Comparison of ENCODE assay signal across 10 cellular contexts in the genomic region with DNA sequence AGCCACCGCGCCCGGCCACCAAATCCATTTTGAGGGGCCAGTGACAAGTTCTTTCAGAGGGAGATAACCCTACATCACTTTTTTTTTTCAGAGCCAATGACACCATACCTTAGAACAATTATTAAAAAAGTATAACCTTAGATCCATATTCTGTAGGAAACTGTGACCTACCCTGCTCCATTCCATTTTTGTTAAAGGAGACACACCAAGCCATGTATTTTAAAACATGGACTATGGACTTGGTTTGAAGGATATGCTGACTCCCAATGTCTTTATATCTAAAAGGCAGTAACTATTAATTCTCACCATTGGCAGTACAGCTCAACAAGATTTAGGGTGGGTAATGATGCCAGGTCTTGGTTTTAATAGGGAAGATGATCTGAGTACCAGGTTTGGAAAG. TPM values are rescaled to one million over a fixed set of nuclear protein-coding genes. Genes with fewer than 3 reads are reported as not detected.
A peak's percentile ranks its signal among the peaks of the same experiment; 100 is the strongest.
DNase-seq lines count a peak whose midpoint lies in the region; ATAC-seq, FAIRE-seq and TF ChIP-seq lines count a peak whose summit lies in the region.
"Had no signal": no experiment of that assay in that cellular context is flagged by ENCODE, and none has a peak within 500 bp of the region (broad histone marks: within the 10 kb centered on the region; RNA-seq: fewer than 3 reads in every experiment).

No MANE protein-coding gene starts in this region.

- no TSS peak for BruUV-seq in Caco-2 (replicated peaks; lab: Mats Ljungman, UMichigan)
- no TSS peak for BruUV-seq in Panc1 (replicated peaks; lab: Mats Ljungman, UMichigan)

- H3K27ac ChIP-seq in Panc1 (ENCODE audit: low read length) (peak overlapping the region; percentile 94), esophagus muscularis mucosa (replicated peaks in 1 of 4) (peak overlapping the region in 3 of 4 donors; percentile 95 to 100 (median 100)), pancreas (no peak overlapping the region)

- TF ChIP-seq CTCF in Caco-2 (IDR thresholded peaks at IDR 0.05; ENCODE audit: insufficient read depth in 1 of 2, low read depth in 1 of 2, low read length in 1 of 2, severe bottlenecking in 1 of 2, unreplicated experiment in 1 of 2) (no peak), Panc1 (IDR thresholded peaks at IDR 0.05) (no peak), esophagus muscularis mucosa (IDR thresholded peaks at IDR 0.05) (no peak), pancreas (IDR thresholded peaks at IDR 0.05) (no peak)

- H3K4me1 ChIP-seq in Caco-2 (peaks cover 6% of the 10 kb centered on the region; the same call in 1 of the 2 replicates), Panc1 (ENCODE audit: control insufficient read depth, insufficient read depth, low read length) (peaks cover 13% of the 10 kb centered on the region; the same call in 1 of the 2 replicates), esophagus muscularis mucosa (peaks cover 39 to 63% (median 56%) of the 10 kb centered on the region in 4 donors), pancreas (peaks cover 0 to 13% (median 7%) of the 10 kb centered on the region in 3 donors)

- no peaks in the 10 kb centered on the region for H3K27me3 ChIP-seq in Caco-2 (replicated peaks; ENCODE audit: control insufficient read depth, insufficient read depth, low read length)
- H3K27me3 ChIP-seq in Panc1 (ENCODE audit: control insufficient read depth, insufficient read depth, low read length), result no peaks in the 10 kb centered on the region
- H3K27me3 ChIP-seq in esophagus muscularis mucosa, result no peaks in the 10 kb centered on the region
- no peaks in the 10 kb centered on the region for H3K27me3 ChIP-seq in pancreas

- peaks cover 57% of the 10 kb centered on the region for H3K36me3 Mint-ChIP-seq in Caco-2 (ENCODE audit: insufficient read depth, unreplicated experiment)

- ATAC-seq in Panc1 (no peak), pancreas (no peak)

- CTCF ChIA-PET in Caco-2 (lab: Charles Lee), result interaction anchor here (1.4 kb wide), 1 partner anchor 155 kb away, joined by 3 read pairs; no protein-coding TSS in a partner anchor
- CTCF ChIA-PET in Panc1 (lab: Charles Lee), result no interaction called here

- peak overlapping the region; percentile 85 for H3K4me3 Mint-ChIP-seq in Caco-2 (ENCODE audit: unreplicated experiment)

- H3K4me3 ChIP-seq in Caco-2 (ENCODE audit: low read depth, low read length) (peak overlapping the region; percentile 92), Panc1 (ENCODE audit: low read depth in 2 of 2, low read length in 2 of 2) (peak overlapping the region; percentile 73 to 93), esophagus muscularis mucosa (peak overlapping the region; percentile 79 to 92 (median 86)), pancreas (peak overlapping the region; percentile 74 to 91 (median 81))

- TF ChIP-seq POLR2A in esophagus muscularis mucosa (IDR thresholded peaks at IDR 0.05; ENCODE audit: low read depth), result no peak

- 100% methylated on average over 3 of the region's 3 CpGs for WGBS in esophagus muscularis mucosa
- 96 to 98% methylated on average over 3 of the region's 3 CpGs for WGBS in pancreas, 2 donors

- no peak for TF ChIP-seq EP300 in esophagus muscularis mucosa (IDR thresholded peaks at IDR 0.05)

- H3K27ac Mint-ChIP-seq in Caco-2 (ENCODE audit: unreplicated experiment), result peak overlapping the region; percentile 87

- intact Hi-C loops in Caco-2 (cut with micrococcal nuclease; ENCODE audit: unreplicated experiment), result no loop called here
- intact Hi-C loops in Panc1 (cut with micrococcal nuclease; ENCODE audit: unreplicated experiment), result no loop called here
- intact Hi-C loops in esophagus muscularis mucosa (cut with DNase I), result no loop called here
- intact Hi-C loops in pancreas (cut with DNase I), result loop anchor here in 1 of 3 donors (10.0 kb wide), 2 partner anchors 54 to 194 kb away; no protein-coding TSS in a partner anchor

- in situ Hi-C loops in Panc1 (cut with HindIII; ENCODE audit: low pct_unique_long_range_greater_than_20kb, low sequenced_read_pairs), result no loop called here

- DNase-seq in Caco-2 (no peak), Panc1 (ENCODE audit: low read depth, low spot score) (no peak), esophagus muscularis mucosa (ENCODE audit: extremely low spot score) (no peak), pancreas (no peak), SW 1271 (lab: John Stamatoyannopoulos, UW) (no peak), KG1 (lab: John Stamatoyannopoulos, UW) (no peak), AG08395 (ENCODE audit: low spot score) (no peak), NCI-H1930 (lab: John Stamatoyannopoulos, UW) (no peak)
- DNase-seq: anterior cingulate cortex, NCI-H2107 had no signal

- H3K4me1 Mint-ChIP-seq in Caco-2 (ENCODE audit: low read depth, unreplicated experiment), result peaks cover 13% of the 10 kb centered on the region

- POLR2A ChIA-PET in Caco-2 (lab: Charles Lee), result no interaction called here
- POLR2A ChIA-PET in Panc1 (lab: Charles Lee), result no interaction called here

- no peaks in the 10 kb centered on the region for H3K27me3 Mint-ChIP-seq in Caco-2 (ENCODE audit: insufficient read depth, unreplicated experiment)

- FAIRE-seq in pancreas (lab: Jason Lieb, UNC), result no peak

- H3K9me3 ChIP-seq in Caco-2 (no peaks in the 10 kb centered on the region), Panc1 (ENCODE audit: control insufficient read depth, insufficient read depth, low read depth, low read length) (no peaks in the 10 kb centered on the region), esophagus muscularis mucosa (no peaks in the 10 kb centered on the region), pancreas (no peaks in the 10 kb centered on the region)

- H3K9me3 Mint-ChIP-seq in Caco-2 (ENCODE audit: unreplicated experiment), result no peaks in the 10 kb centered on the region

- H3K36me3 ChIP-seq in Caco-2 (ENCODE audit: control insufficient read depth, insufficient read depth, low read length), result no peaks in the 10 kb centered on the region; the same call in 1 of the 2 replicates
- peaks cover 8% of the 10 kb centered on the region; the same call in 1 of the 2 replicates for H3K36me3 ChIP-seq in Panc1 (ENCODE audit: control insufficient read depth, insufficient read depth, low read length)
- H3K36me3 ChIP-seq in esophagus muscularis mucosa, result peaks cover 3 to 42% (median 22%) of the 10 kb centered on the region in 4 donors
- H3K36me3 ChIP-seq in pancreas, result peaks cover 0 to 7% (median under 1%) of the 10 kb centered on the region in 3 donors

RNA-seq across cellular contexts. Expression of a gene that starts 1.1 kb away (rescaled TPM):
- 59.6 and 60.2 TPM in 2 replicates for total RNA-seq in Caco-2 (2022)
- 46.0 TPM for total RNA-seq in Panc1 (2021; ENCODE audit: unreplicated experiment)
- polyA plus RNA-seq in Panc1 (2012; ENCODE audit: insufficient read length), result 65.7 TPM
- total RNA-seq in esophagus muscularis mucosa, result 10 to 100 TPM; 33.8 to 46.1 (median 41.8) TPM
- 10 to 100 TPM in 5 of 6 donors, 1 to 10 TPM in 1; 9.9 to 19.4 (median 14.5) TPM for total RNA-seq in pancreas
- 10 to 100 TPM; 25.7 to 27.6 TPM for polyA plus RNA-seq in pancreas

RNA-seq across cellular contexts. Expression of a gene that starts 13.6 kb away (rescaled TPM):
- total RNA-seq in Caco-2 (2022) (134 and 149 TPM in 2 replicates), Panc1 (2021; ENCODE audit: unreplicated experiment) (85.7 TPM), esophagus muscularis mucosa (10 to 100 TPM; 16.6 to 38.8 (median 35.5) TPM), pancreas (10 to 100 TPM; 20.5 to 29.2 (median 22.2) TPM)
- 70.6 TPM for polyA plus RNA-seq in Panc1 (2012; ENCODE audit: insufficient read length)
- 10 to 100 TPM; 36.6 to 48.5 TPM for polyA plus RNA-seq in pancreas

RNA-seq across cellular contexts. Expression of a gene that starts 21.2 kb away (rescaled TPM):
- 19.4 and 22.6 TPM in 2 replicates for total RNA-seq in Caco-2 (2022)
- 10.5 TPM for total RNA-seq in Panc1 (2021; ENCODE audit: unreplicated experiment)
- polyA plus RNA-seq in Panc1 (2012; ENCODE audit: insufficient read length), result 8.4 TPM
- 1 to 10 TPM; 4.3 to 8.6 (median 7.1) TPM for total RNA-seq in esophagus muscularis mucosa
- 1 to 10 TPM; 5.0 to 7.5 (median 6.2) TPM for total RNA-seq in pancreas
- 1 to 10 TPM; 2.4 to 3.9 TPM for polyA plus RNA-seq in pancreas

RNA-seq across cellular contexts. Expression of a gene that starts 23.8 kb away (rescaled TPM):
- total RNA-seq in Caco-2 (2022), result 31.2 and 31.4 TPM in 2 replicates
- 13.2 TPM for total RNA-seq in Panc1 (2021; ENCODE audit: unreplicated experiment)
- polyA plus RNA-seq in Panc1 (2012; ENCODE audit: insufficient read length), result 18.1 TPM
- 10 to 100 TPM; 22.0 to 42.1 (median 31.2) TPM for total RNA-seq in esophagus muscularis mucosa
- 10 to 100 TPM in 5 of 6 donors, 1 to 10 TPM in 1; 9.7 to 17.8 (median 12.8) TPM for total RNA-seq in pancreas
- polyA plus RNA-seq in pancreas, result 10 to 100 TPM; 22.3 to 25.4 TPM

RNA-seq across cellular contexts. Expression of a gene that starts 27.8 kb away (rescaled TPM):
- 44.8 and 47.8 TPM in 2 replicates for total RNA-seq in Caco-2 (2022)
- 67.4 TPM for total RNA-seq in Panc1 (2021; ENCODE audit: unreplicated experiment)
- 49.9 TPM for polyA plus RNA-seq in Panc1 (2012; ENCODE audit: insufficient read length)
- total RNA-seq in esophagus muscularis mucosa, result 10 to 100 TPM; 37.8 to 74.2 (median 56.3) TPM
- total RNA-seq in pancreas, result 10 to 100 TPM; 27.7 to 37.6 (median 32.0) TPM
- 10 to 100 TPM; 47.1 to 65.0 TPM for polyA plus RNA-seq in pancreas

Comparison
In these comparisons a context has a peak if more than half of its experiments do, and no peak if none do; other contexts are left out.
1. H3K27ac ChIP-seq: peak in Panc1 (single experiment) and esophagus muscularis mucosa (3 of 4); none in pancreas (0 of 4).
2. Peak in every context shown above with its lines, with median percentiles within 50 percentile points of each other: H3K4me3 ChIP-seq.